Comparison of ENCODE assay signal across 8 cellular contexts in the genomic region with DNA sequence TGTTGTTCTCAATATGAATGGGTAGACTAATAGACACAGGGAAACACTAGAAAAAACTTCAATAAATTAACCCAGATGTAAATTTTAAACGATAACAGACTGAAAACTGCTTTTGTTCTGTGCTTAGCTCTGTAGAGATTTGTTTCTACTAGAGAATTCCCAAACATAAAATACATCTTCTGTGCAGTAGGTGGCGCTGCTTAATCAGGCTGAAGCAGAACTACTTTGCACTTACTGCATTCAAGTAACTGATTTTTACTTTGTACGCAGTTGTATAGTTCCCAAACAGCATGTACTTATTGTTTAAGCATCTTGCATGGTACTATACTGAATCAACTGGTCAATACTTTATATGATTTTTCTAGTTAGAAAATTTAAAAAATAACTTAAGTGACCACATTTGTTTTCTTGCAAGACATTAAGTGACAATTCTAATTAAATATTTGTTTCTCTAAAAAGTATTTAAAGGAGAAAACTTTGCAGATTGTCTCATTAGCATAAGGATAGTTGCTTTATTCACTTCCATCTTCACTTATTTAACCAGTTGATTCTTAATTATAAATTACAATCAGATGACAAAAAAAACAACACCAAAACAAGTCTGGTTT.
A peak's percentile ranks its signal among the peaks of the same experiment; 100 is the strongest.
DNase-seq lines count a peak whose midpoint lies in the region; ATAC-seq and FAIRE-seq lines count a peak whose summit lies in the region.

No MANE protein-coding gene starts in this region.

- H4K5ac ChIP-seq in mesendoderm (ENCODE audit: low read length), result no peak overlapping the region

- H3K79me2 ChIP-seq in mesendoderm (ENCODE audit: control insufficient read depth, insufficient read depth, low read length), result no peaks in the 10 kb centered on the region

- H3K23ac ChIP-seq in mesendoderm (ENCODE audit: low read length), result no peak overlapping the region

- peak; percentile 89 for FAIRE-seq in GM18507 (lab: Jason Lieb, UNC)

- H3K4me2 ChIP-seq in mesendoderm (ENCODE audit: low read length), result no peak overlapping the region

- H3K9ac ChIP-seq in mesendoderm (ENCODE audit: low read length), result no peak overlapping the region

- H3K27me3 ChIP-seq in mesendoderm (ENCODE audit: insufficient read depth, low read length, poor library complexity), result no peaks in the 10 kb centered on the region

- H3K56ac ChIP-seq in mesendoderm (ENCODE audit: low read length), result no peak overlapping the region

- H3K18ac ChIP-seq in mesendoderm (ENCODE audit: low read length), result no peak overlapping the region

- no peak overlapping the region for H2AK5ac ChIP-seq in mesendoderm (ENCODE audit: low read length)

- H3K36me3 ChIP-seq in mesendoderm (ENCODE audit: control insufficient read depth, insufficient read depth, low read length), result no peaks in the 10 kb centered on the region

- no peaks in the 10 kb centered on the region for H3K79me1 ChIP-seq in mesendoderm (ENCODE audit: low read length)

- WGBS in mesendoderm (ENCODE audit: extremely low coverage, insufficient coverage, low lambda C conversion rate), result no CpG with 5 or more reads among the region's 3 CpGs

- peak; percentile 80 for ATAC-seq in HG03039 (IDR thresholded peaks at IDR 0.05; ENCODE audit: unreplicated experiment)

- H2BK120ac ChIP-seq in mesendoderm (ENCODE audit: low read depth, low read length), result no peak overlapping the region

- peak; percentile 17 for DNase-seq in AG08396 (ENCODE audit: low spot score)
- DNase-seq in GM18507 (ENCODE audit: extremely low spot score, insufficient read length, low read depth), result peak; percentile 4
- DNase-seq in NCI-H446 (lab: John Stamatoyannopoulos, UW), result peak; percentile 30 to 76
- peak; percentile 70 for DNase-seq in activated CD4-positive, alpha-beta T cell treated with anti-CD3 and anti-CD28 coated beads for 48 hours
- DNase-seq in effector CD4-positive, alpha-beta T cell, result peak; percentile 64
- peak; percentile 63 for DNase-seq in mesendoderm
- peak; percentile 2 to 37 for DNase-seq in stimulated activated CD8-positive, alpha-beta memory T cell treated with anti-CD3 and anti-CD28 coated beads, Interleukin-7, amount 100 ng/mL, for 4 hours (ENCODE audit: low read depth in 2 of 2)

- H3K4me1 ChIP-seq in mesendoderm (ENCODE audit: control insufficient read depth, low read depth, low read length), result no peaks in the 10 kb centered on the region

- no peak overlapping the region for H4K8ac ChIP-seq in mesendoderm (ENCODE audit: low read depth, low read length)

- H3K4me3 ChIP-seq in mesendoderm (ENCODE audit: low read length), result no peak overlapping the region

- no peak overlapping the region for H3K4ac ChIP-seq in mesendoderm (ENCODE audit: low read depth, low read length)

- H2BK5ac ChIP-seq in mesendoderm (ENCODE audit: low read length), result no peak overlapping the region

- no peak overlapping the region for H3K27ac ChIP-seq in mesendoderm (ENCODE audit: low read depth, low read length)

- no peak overlapping the region for H2BK15ac ChIP-seq in mesendoderm (replicated peaks; ENCODE audit: low read depth)

Comparison
In these comparisons a context has a peak if more than half of its experiments do, and no peak if none do; other contexts are left out.
1. DNase-seq: peak in every context shown above with its lines; median percentile 70 in activated CD4-positive, alpha-beta T cell treated with anti-CD3 and anti-CD28 coated beads for 48 hours; 64 in effector CD4-positive, alpha-beta T cell; 63 in mesendoderm; 53 in NCI-H446; 20 in stimulated activated CD8-positive, alpha-beta memory T cell treated with anti-CD3 and anti-CD28 coated beads, Interleukin-7, amount 100 ng/mL, for 4 hours; 17 in AG08396; 4 in GM18507.